8 cellular contexts compared by ENCODE assay signal in genomic region chr9:92634712-92635605, GRCh38. TPM values are rescaled to one million over a fixed set of nuclear protein-coding genes. Genes with fewer than 3 reads are reported as not detected.
A peak's percentile ranks its signal among the peaks of the same experiment; 100 is the strongest.
DNase-seq lines count a peak whose midpoint lies in the region; ATAC-seq, FAIRE-seq and TF ChIP-seq lines count a peak whose summit lies in the region.

No MANE protein-coding gene starts in this region.

- no peak overlapping the region for H3K4me3 Mint-ChIP-seq in astrocyte (ENCODE audit: unreplicated experiment)

- no peaks in the 10 kb centered on the region for H3K79me2 ChIP-seq in Loucy (ENCODE audit: insufficient read depth, low read length)
- peaks cover 3% of the 10 kb centered on the region for H3K79me2 ChIP-seq in astrocyte (ENCODE audit: insufficient read depth, low read length)
- no peaks in the 10 kb centered on the region for H3K79me2 ChIP-seq in hepatocyte

- intact Hi-C loops in sigmoid colon (cut with DNase I): loop anchor here (1.0 to 10.0 kb wide), 4 partner anchors 193 to 500 kb away; partner anchors contain the start of genes CENPP and NOL8

- H3K4me1 Mint-ChIP-seq in astrocyte (ENCODE audit: low read depth, unreplicated experiment): peaks cover 2% of the 10 kb centered on the region

- peaks cover 28% of the 10 kb centered on the region for H3K36me3 Mint-ChIP-seq in astrocyte (ENCODE audit: low read depth, unreplicated experiment)

- H3K4me3 ChIP-seq in Loucy (ENCODE audit: low read length, poor library complexity, severe bottlenecking) (no peak overlapping the region), astrocyte (ENCODE audit: insufficient read depth, low read depth, low read length) (no peak overlapping the region), hepatocyte (no peak overlapping the region), sigmoid colon (peak overlapping the region in 1 of 4 donors; percentile 21)

- H3K9me3 ChIP-seq in Loucy (ENCODE audit: insufficient read depth, low read depth, low read length): no peaks in the 10 kb centered on the region
- no peaks in the 10 kb centered on the region for H3K9me3 ChIP-seq in astrocyte (ENCODE audit: insufficient read depth, low read depth, low read length)
- H3K9me3 ChIP-seq in hepatocyte (ENCODE audit: low read depth): no peaks in the 10 kb centered on the region
- no peaks in the 10 kb centered on the region for H3K9me3 ChIP-seq in sigmoid colon

- no peak overlapping the region for H3K27ac ChIP-seq in astrocyte (ENCODE audit: low read depth, low read length)
- no peak overlapping the region for H3K27ac ChIP-seq in hepatocyte
- H3K27ac ChIP-seq in sigmoid colon: peak overlapping the region in 3 of 4 donors; percentile 30 to 58 (median 48)

- H2AFZ ChIP-seq in Loucy (ENCODE audit: low read length) (no peak overlapping the region), astrocyte (ENCODE audit: low read depth, low read length) (no peak overlapping the region), hepatocyte (no peak overlapping the region)

- no peak for TF ChIP-seq POLR2A in sigmoid colon (IDR thresholded peaks at IDR 0.05)

- 68% methylated on average over 35 of the region's 35 CpGs for WGBS in hepatocyte (ENCODE audit: low lambda C conversion rate, missing lambda C conversion rate)
- 68 to 73% methylated on average over 35 of the region's 35 CpGs for WGBS in sigmoid colon, 2 donors

- H3K36me3 ChIP-seq in Loucy (ENCODE audit: insufficient read depth, low read length): peaks cover 75% of the 10 kb centered on the region; the same call in 1 of the 2 replicates
- peaks cover 49% of the 10 kb centered on the region for H3K36me3 ChIP-seq in astrocyte (ENCODE audit: insufficient read depth, low read length)
- no peaks in the 10 kb centered on the region for H3K36me3 ChIP-seq in hepatocyte (replicated peaks; ENCODE audit: insufficient read depth, low read depth)
- peaks cover 7 to 82% (median 25%) of the 10 kb centered on the region in 4 donors for H3K36me3 ChIP-seq in sigmoid colon

- H3K27me3 Mint-ChIP-seq in astrocyte (ENCODE audit: low read depth, unreplicated experiment): no peaks in the 10 kb centered on the region

- no peaks in the 10 kb centered on the region for H3F3A ChIP-seq in Loucy (ENCODE audit: low read depth)

- H3K9ac ChIP-seq in Loucy (ENCODE audit: low read depth, low read length, poor library complexity, severe bottlenecking) (no peak overlapping the region), astrocyte (ENCODE audit: low read length) (no peak overlapping the region)

- H3K27me3 ChIP-seq in Loucy (ENCODE audit: insufficient read depth, low read length, poor library complexity, severe bottlenecking) (no peaks in the 10 kb centered on the region), astrocyte (ENCODE audit: insufficient read depth, low read length) (no peaks in the 10 kb centered on the region), hepatocyte (no peaks in the 10 kb centered on the region), sigmoid colon (no peaks in the 10 kb centered on the region)

- H3K4me2 ChIP-seq in Loucy (ENCODE audit: low read depth, low read length, poor library complexity, severe bottlenecking): no peak overlapping the region
- no peak overlapping the region for H3K4me2 ChIP-seq in astrocyte (ENCODE audit: low read length)
- no peak overlapping the region for H3K4me2 ChIP-seq in hepatocyte

- ATAC-seq in GM18870 (IDR thresholded peaks at IDR 0.05; ENCODE audit: unreplicated experiment): no peak

- DNase-seq in NCI-H524 (lab: John Stamatoyannopoulos, UW): peak; percentile 13 to 69
- DNase-seq in NCI-H524 treated with DMSO at 0.1 percent for 48 hours (lab: John Stamatoyannopoulos, UW): no peak
- peak; percentile 34 for DNase-seq in T1000 (lab: John Stamatoyannopoulos, UW)
- DNase-seq in astrocyte (ENCODE audit: low read depth): peak; percentile 41
- peak; percentile 80 for DNase-seq in hepatocyte (ENCODE audit: low spot score)
- DNase-seq in sigmoid colon: peak; percentile 90

- no peaks in the 10 kb centered on the region for H3K9me2 ChIP-seq in Loucy (replicated peaks; ENCODE audit: low read depth, low read length)
- H3K9me2 ChIP-seq in hepatocyte (replicated peaks; ENCODE audit: insufficient read depth): no peaks in the 10 kb centered on the region

- H4K20me1 ChIP-seq in Loucy (ENCODE audit: insufficient read depth, low read length, poor library complexity, severe bottlenecking) (no peaks in the 10 kb centered on the region), astrocyte (ENCODE audit: insufficient read depth, low read length) (peaks cover 15% of the 10 kb centered on the region), hepatocyte (ENCODE audit: insufficient read depth, poor library complexity, severe bottlenecking) (no peaks in the 10 kb centered on the region)

- H3K9me3 Mint-ChIP-seq in astrocyte (ENCODE audit: unreplicated experiment): no peaks in the 10 kb centered on the region

- TF ChIP-seq EP300 in sigmoid colon (IDR thresholded peaks at IDR 0.05): no peak

- TF ChIP-seq CTCF in Loucy (conservative IDR thresholded peaks at IDR 0.05; ENCODE audit: low read length): peak; percentile 89
- peak; percentile 93 for TF ChIP-seq CTCF in astrocyte (IDR thresholded peaks at IDR 0.05; ENCODE audit: insufficient read depth, low read depth, low read length)
- TF ChIP-seq CTCF in hepatocyte (IDR thresholded peaks at IDR 0.05; ENCODE audit: poor library complexity): peak; percentile 96
- TF ChIP-seq CTCF in sigmoid colon (IDR thresholded peaks at IDR 0.05): peak; percentile 95 to 98 (median 97)

- H3K27ac Mint-ChIP-seq in astrocyte (ENCODE audit: unreplicated experiment): no peak overlapping the region

- FAIRE-seq in astrocyte (lab: Jason Lieb, UNC): peak; percentile 68

- H3K4me1 ChIP-seq in Loucy (ENCODE audit: insufficient read depth, low read length, poor library complexity, severe bottlenecking): no peaks in the 10 kb centered on the region
- H3K4me1 ChIP-seq in astrocyte (ENCODE audit: insufficient read depth, low read length): no peaks in the 10 kb centered on the region
- no peaks in the 10 kb centered on the region for H3K4me1 ChIP-seq in hepatocyte (ENCODE audit: insufficient read depth)
- H3K4me1 ChIP-seq in sigmoid colon: peaks cover 0 to 15% (median 5%) of the 10 kb centered on the region in 4 donors

RNA-seq across cellular contexts. Expression of gene IPPK, which starts 35.0 kb away (rescaled TPM):
- total RNA-seq in astrocyte: 11.3 and 14.1 TPM in 2 replicates
- 15.3 and 15.6 TPM in 2 replicates for total RNA-seq in hepatocyte
- 8.5 and 12.4 TPM in 2 replicates for polyA plus RNA-seq in hepatocyte
- 10 to 100 TPM in 1 of 4 donors, 1 to 10 TPM in 3; 5.7 to 12.5 (median 6.9) TPM for total RNA-seq in sigmoid colon
- polyA plus RNA-seq in sigmoid colon: 1 to 10 TPM; 3.6 to 7.8 (median 4.4) TPM

Comparison
In these comparisons a context has a peak if more than half of its experiments do, and no peak if none do; other contexts are left out.
1. H3K27ac ChIP-seq: peak in sigmoid colon (3 of 4); none in astrocyte (single experiment) and hepatocyte (single experiment).
2. Peak in every context shown above with its lines, with median percentiles within 50 percentile points of each other: CTCF ChIP-seq.